29 cellular contexts compared by ENCODE assay signal in genomic region chr22:26023104-26023775, GRCh38.
"Had no signal": no experiment of that assay in that cellular context is flagged by ENCODE, and none has a peak within 500 bp of the region (broad histone marks: within the 10 kb centered on the region; RNA-seq: fewer than 3 reads in every experiment).

No MANE protein-coding gene starts in this region.

- H3K4me3 ChIP-seq: breast epithelium, heart right ventricle, mucosa of descending colon, right atrium auricular region, smooth muscle cell, vagina had no signal

- DNase-seq: activated B cell treated with CpG ODN at 0.5 μM for 24 hours; activated CD4-positive, alpha-beta T cell treated with anti-CD3 and anti-CD28 coated beads, Interleukin-2, amount 50 U/mL, for 1 hour; activated CD8-positive, alpha-beta T cell treated with anti-CD3 and anti-CD28 coated beads for 36 hours; activated gamma-delta T cell treated with Interleukin-2 at 50 U/mL for 16 hours; activated naive CD4-positive, alpha-beta T cell treated with anti-CD3 and anti-CD28 coated beads, Interleukin-2, amount 50 U/mL, for 16 hours; activated naive CD8-positive, alpha-beta T cell treated with anti-CD3 and anti-CD28 coated beads, Interleukin-2, amount 50 U/mL, for 24 hours; activated T-cell treated with anti-CD3 and anti-CD28 coated beads, Interleukin-2, amount 50 U/mL, for 4 hours; amygdala; central memory CD4-positive, alpha-beta T cell; foreskin fibroblast; heart right ventricle; left colon; mucosa of descending colon; stimulated activated CD4-positive, alpha-beta T cell treated with anti-CD3 and anti-CD28 coated beads, Interleukin-1b, Interleukin-23, amount 100 ng/mL, for 48 hours; stimulated activated CD4-positive, alpha-beta T cell treated with anti-CD3 and anti-CD28 coated beads, Interleukin-4, amount 100 ng/mL, for 4 hours; stimulated activated CD8-positive, alpha-beta memory T cell treated with anti-CD3 and anti-CD28 coated beads, Interleukin-4, amount 100 ng/mL, for 48 hours; stimulated activated naive CD8-positive, alpha-beta T cell treated with anti-CD3 and anti-CD28 coated beads, Interleukin-15, amount 100 ng/mL, for 72 hours; substantia nigra; T-helper 17 cell; T1000 had no signal

- H3K27me3 ChIP-seq: heart right ventricle, right atrium auricular region, vagina had no signal

- H3K4me2 ChIP-seq: smooth muscle cell had no signal

- H3K36me3 ChIP-seq: breast epithelium, vagina had no signal

- H3K9me3 ChIP-seq: mucosa of descending colon, right atrium auricular region, vagina had no signal

- H3K4me1 ChIP-seq: breast epithelium, heart right ventricle, right atrium auricular region, vagina had no signal

- ATAC-seq: activated CD8-positive, alpha-beta T cell treated with anti-CD3 and anti-CD28 coated beads for 36 hours; activated naive CD8-positive, alpha-beta T cell treated with anti-CD3 and anti-CD28 coated beads, Interleukin-2, amount 50 U/mL, for 24 hours; activated T-cell treated with anti-CD3 and anti-CD28 coated beads, Interleukin-2, amount 50 U/mL, for 4 hours; activated T-helper 17 cell treated with anti-CD3 and anti-CD28 coated beads, Interleukin-2, amount 50 U/mL, for 72 hours; esophagus mucosa; heart right ventricle; left colon; mucosa of descending colon; natural killer cell treated with Interleukin-12 subunit alpha and Interleukin-12 subunit beta and Interleukin-15 and Interleukin-18, amount 100 ng/mL, for 72 hours; stimulated activated memory B cell treated with anti-CD40 and anti-IgM and Interleukin-4, amounts not matched to agents 10 μg/mL and 1 μg/mL and 100 μg/mL, for 72 hours; stimulated activated naive CD8-positive, alpha-beta T cell treated with anti-CD3 and anti-CD28 coated beads, Interleukin-15, amount 100 ng/mL, for 72 hours; T-helper 17 cell had no signal

- H3K27ac ChIP-seq: breast epithelium, heart right ventricle, right atrium auricular region, vagina had no signal

- FAIRE-seq: keratinocyte had no signal
